Comparison of ENCODE assay signal across 8 cellular contexts in genomic region chr17:17693253-17693954, GRCh38. TPM values are rescaled to one million over a fixed set of nuclear protein-coding genes. Genes with fewer than 3 reads are reported as not detected.
DNase-seq lines count a peak whose midpoint lies in the region; TF ChIP-seq lines count a peak whose summit lies in the region.

No MANE protein-coding gene starts in this region.

- TF ChIP-seq POLR2A in erythroblast (IDR thresholded peaks at IDR 0.05; ENCODE audit: low read length) = no peak

- no peak overlapping the region; the same call in 1 of the 2 replicates for H3K9ac ChIP-seq in KMS-11

- H3K27me3 ChIP-seq in KMS-11 (ENCODE audit: insufficient read depth, low read depth) = no peaks in the 10 kb centered on the region

- H4K20me1 ChIP-seq in KMS-11 (ENCODE audit: insufficient read depth) = no peaks in the 10 kb centered on the region

- no peaks in the 10 kb centered on the region for H3K27me3 Mint-ChIP-seq in nephron (ENCODE audit: low read depth)

- TF ChIP-seq CTCF in KMS-11 (conservative IDR thresholded peaks at IDR 0.05; ENCODE audit: low read depth, low read length) (no peak), nephron (IDR thresholded peaks at IDR 0.05; ENCODE audit: unreplicated experiment in 3 of 3) (no peak)

- peak overlapping the region; percentile 95 to 98 (median 96) for H3K27ac Mint-ChIP-seq in nephron

- peak overlapping the region; percentile 39; the same call in 1 of the 2 replicates for H3K4me2 ChIP-seq in KMS-11

- peaks cover 74% of the 10 kb centered on the region for H3K4me1 Mint-ChIP-seq in nephron

- no peaks in the 10 kb centered on the region for H3K9me3 Mint-ChIP-seq in nephron

- H3K79me2 ChIP-seq in KMS-11 (ENCODE audit: insufficient read depth, low read depth) = peaks cover 75% of the 10 kb centered on the region

- peaks cover 57% of the 10 kb centered on the region for H3K4me1 ChIP-seq in KMS-11 (ENCODE audit: low read depth, poor library complexity, severe bottlenecking)

- H3K4me3 Mint-ChIP-seq in nephron = peak overlapping the region; percentile 81 to 90 (median 83)

- no peaks in the 10 kb centered on the region for H3K36me3 ChIP-seq in KMS-11 (ENCODE audit: insufficient read depth)

- peak; percentile 67 for DNase-seq in COR-L47 (lab: John Stamatoyannopoulos, UW)
- DNase-seq in SK-N-DZ (ENCODE audit: low spot score) = peak; percentile 67
- peak; percentile 40 to 50 for DNase-seq in erythroblast (lab: John Stamatoyannopoulos, UW)
- no peak for DNase-seq in activated CD8-positive, alpha-beta memory T cell treated with anti-CD3 and anti-CD28 coated beads, Interleukin-2, amount 50 U/mL, for 4 hours
- DNase-seq in hepatic stellate cell (ENCODE audit: low spot score) = no peak
- no peak for DNase-seq in NCI-H446 treated with DMSO at 0.1 percent for 48 hours (lab: John Stamatoyannopoulos, UW)

- H3K4me3 ChIP-seq in KMS-11 (IDR thresholded peaks at IDR 0.05; ENCODE audit: insufficient read depth, low read depth, low read length) = no peak overlapping the region

- H3K27ac ChIP-seq in KMS-11 = peak overlapping the region; percentile 90; the same call in 1 of the 2 replicates

- H2AFZ ChIP-seq in KMS-11 (ENCODE audit: low read depth) = no peak overlapping the region

- H3K36me3 Mint-ChIP-seq in nephron (ENCODE audit: low read depth) = no peaks in the 10 kb centered on the region

RNA-seq across cellular contexts. Expression of gene RAI1, which starts 12.1 kb away (rescaled TPM):
- 18.2 and 22.8 TPM in 2 replicates for polyA plus RNA-seq in SK-N-DZ (2014; cell fraction: cytosol; rRNA removed)
- 38.5 and 70.0 TPM in 2 replicates for polyA plus RNA-seq in SK-N-DZ (2014; cell fraction: nucleus; rRNA removed)

Comparison
In these comparisons a context has a peak if more than half of its experiments do, and no peak if none do; other contexts are left out.
1. DNase-seq: peak in COR-L47 (single experiment), SK-N-DZ (single experiment) and erythroblast (2 of 2); none in activated CD8-positive, alpha-beta memory T cell treated with anti-CD3 and anti-CD28 coated beads, Interleukin-2, amount 50 U/mL, for 4 hours (single experiment), hepatic stellate cell (single experiment) and NCI-H446 treated with DMSO at 0.1 percent for 48 hours (single experiment).